8 cellular contexts compared by ENCODE assay signal in genomic region chr12:19643635-19644034, GRCh38.
DNase-seq lines count a peak whose midpoint lies in the region; ATAC-seq and TF ChIP-seq lines count a peak whose summit lies in the region.

No MANE protein-coding gene starts in this region.

- no peak overlapping the region for H3K4me3 ChIP-seq in liver (ENCODE audit: low read depth in 1 of 3, low read length in 3 of 3)

- no peak overlapping the region for H3K9ac ChIP-seq in liver (ENCODE audit: low read depth in 1 of 2, low read length in 2 of 2)

- in situ Hi-C loops in T47D (cut with HindIII; ENCODE audit: low pct_unique_long_range_greater_than_20kb, low sequenced_read_pairs) = no loop called here

- H3K27ac Mint-ChIP-seq in effector memory CD8-positive, alpha-beta T cell = no peak overlapping the region

- TF ChIP-seq RAD21 in liver (IDR thresholded peaks at IDR 0.05) = peak; percentile 84 to 87

- WGBS in liver = 23% methylated on average over 5 of the region's 5 CpGs

- no peaks in the 10 kb centered on the region for H3K4me1 ChIP-seq in liver (ENCODE audit: control insufficient read depth in 4 of 4, insufficient read depth in 4 of 4, low read length in 3 of 4)

- H3K27me3 Mint-ChIP-seq in effector memory CD8-positive, alpha-beta T cell = no peaks in the 10 kb centered on the region

- no peaks in the 10 kb centered on the region for H3K27me3 ChIP-seq in liver (ENCODE audit: control insufficient read depth in 4 of 4, insufficient read depth in 4 of 4, low read length in 3 of 4)

- TF ChIP-seq CTCF in AG09319 (IDR thresholded peaks at IDR 0.05; ENCODE audit: low read depth, low read length) (peak; percentile 76), liver (IDR thresholded peaks at IDR 0.05; ENCODE audit: low read depth, low read length, missing input control) (peak; percentile 52)

- no peaks in the 10 kb centered on the region for H3K9me3 ChIP-seq in liver (ENCODE audit: control insufficient read depth in 4 of 4, low read length in 3 of 4)

- DNase-seq in AG09319 (ENCODE audit: extremely low read depth, low read depth) (peak; percentile 11), LHCN-M2 (ENCODE audit: low read depth) (peak; percentile 29), T47D (ENCODE audit: low read depth in 1 of 2, low spot score in 1 of 2) (peak; percentile 23 to 61), 8988T (no peak), GM19240 (ENCODE audit: insufficient read length, low spot score) (no peak)
- DNase-seq in effector memory CD8-positive, alpha-beta T cell = no peak

- no peak overlapping the region for H3K4me3 Mint-ChIP-seq in effector memory CD8-positive, alpha-beta T cell

- peaks cover 0 to 6% of the 10 kb centered on the region in 2 donors for H3K9me3 Mint-ChIP-seq in effector memory CD8-positive, alpha-beta T cell

- no peak for ATAC-seq in effector memory CD8-positive, alpha-beta T cell (replicated peaks)
- ATAC-seq in GM18505 (IDR thresholded peaks at IDR 0.05; ENCODE audit: unreplicated experiment) = no peak

- no peak overlapping the region for H3K27ac ChIP-seq in liver (ENCODE audit: low read depth in 1 of 2, low read length in 2 of 2)

- peaks cover 0 to 1% of the 10 kb centered on the region in 2 donors for H3K4me1 Mint-ChIP-seq in effector memory CD8-positive, alpha-beta T cell (ENCODE audit: low read depth in 2 of 2)

- no peaks in the 10 kb centered on the region for H3K36me3 Mint-ChIP-seq in effector memory CD8-positive, alpha-beta T cell (ENCODE audit: insufficient read depth)

- TF ChIP-seq POLR2A in GM18505 (IDR thresholded peaks at IDR 0.05; ENCODE audit: borderline replicate concordance, extremely low read depth, insufficient read depth, insufficient read length) = no peak

- H3K36me3 ChIP-seq in liver (ENCODE audit: control insufficient read depth in 4 of 4, insufficient read depth in 3 of 4, low read depth in 1 of 4, low read length in 3 of 4) = no peaks in the 10 kb centered on the region

TF ChIP-seq in liver, 16 proteins besides CTCF, POLR2A, EP300 and RAD21:
- TF ChIP-seq EGR1 (IDR thresholded peaks at IDR 0.05; ENCODE audit: low read depth in 2 of 2) = no peak
- no peak for TF ChIP-seq TAF1 (conservative IDR thresholded peaks at IDR 0.05)
- no peak for TF ChIP-seq SP1 (IDR thresholded peaks at IDR 0.05)
- no peak for TF ChIP-seq FOXA2 (IDR thresholded peaks at IDR 0.05)
- no peak for TF ChIP-seq GABPA (IDR thresholded peaks at IDR 0.05 in 1 of 2, conservative IDR thresholded peaks at IDR 0.05 in 1 of 2)
- TF ChIP-seq RXRA (IDR thresholded peaks at IDR 0.05) = no peak
- no peak for TF ChIP-seq YY1 (IDR thresholded peaks at IDR 0.05)
- no peak for TF ChIP-seq FOXA1 (IDR thresholded peaks at IDR 0.05)
- TF ChIP-seq HNF4G (IDR thresholded peaks at IDR 0.05) = no peak
- no peak for TF ChIP-seq ATF3 (IDR thresholded peaks at IDR 0.05)
- TF ChIP-seq REST (IDR thresholded peaks at IDR 0.05) = no peak
- TF ChIP-seq ZBTB33 (IDR thresholded peaks at IDR 0.05) = no peak

Comparison
In these comparisons a context has a peak if more than half of its experiments do, and no peak if none do; other contexts are left out.
1. DNase-seq: peak in AG09319 (single experiment), LHCN-M2 (single experiment) and T47D (2 of 2); none in effector memory CD8-positive, alpha-beta T cell (0 of 3), 8988T (single experiment) and GM19240 (single experiment).